In the genomic region with DNA sequence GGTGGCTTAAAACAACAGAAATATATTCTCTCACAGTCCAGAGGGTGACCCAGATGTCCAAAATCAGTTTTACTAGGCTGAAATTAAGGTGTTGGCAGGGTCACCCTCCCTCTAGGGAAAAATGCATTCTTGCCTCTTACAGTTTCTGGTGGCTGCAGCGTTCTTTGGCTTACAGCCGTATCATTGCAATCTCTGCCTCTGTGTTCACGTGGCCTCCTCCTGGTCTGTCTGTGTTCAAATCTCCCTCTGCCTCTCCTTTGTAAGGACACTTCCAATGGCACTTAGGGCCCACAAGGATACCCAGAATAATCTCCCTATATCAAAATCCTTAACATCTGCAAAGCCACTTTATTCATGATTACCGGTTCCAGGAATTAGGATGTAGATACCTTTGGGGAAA, we compare ENCODE assay signal across 25 cellular contexts. TPM values are rescaled to one million over a fixed set of nuclear protein-coding genes. Genes with fewer than 3 reads are reported as not detected.
DNase-seq lines count a peak whose midpoint lies in the region; ATAC-seq, FAIRE-seq and TF ChIP-seq lines count a peak whose summit lies in the region.
"Had no signal": no experiment of that assay in that cellular context is flagged by ENCODE, and none has a peak within 500 bp of the region (broad histone marks: within the 10 kb centered on the region; RNA-seq: fewer than 3 reads in every experiment).

No MANE protein-coding gene starts in this region.

- CTCF ChIA-PET in H1 (lab: Charles Lee; ENCODE audit: partially characterized antibody), result no interaction called here

- H3K9me3 Mint-ChIP-seq in GM23338, result no peaks in the 10 kb centered on the region

- H2BK120ac ChIP-seq in H1 (replicated peaks; ENCODE audit: low read depth, low read length), result no peak overlapping the region

- H2AK5ac ChIP-seq in H1 (ENCODE audit: low read depth, low read length), result no peak overlapping the region

- no peak overlapping the region for H3K14ac ChIP-seq in H1 (ENCODE audit: insufficient read length)

- H2AFZ ChIP-seq in GM23338, result peak overlapping the region; percentile 19; the same call in 1 of the 2 replicates
- peak overlapping the region; percentile 72; the same call in 1 of the 2 replicates for H2AFZ ChIP-seq in H1 (ENCODE audit: low read length)
- peak overlapping the region; percentile 64 for H2AFZ ChIP-seq in osteoblast (ENCODE audit: low read length)

- H3K23me2 ChIP-seq in H1 (ENCODE audit: low read depth, low read length), result no peaks in the 10 kb centered on the region

- H4K20me1 ChIP-seq in GM23338 (replicated peaks; ENCODE audit: insufficient read depth), result no peaks in the 10 kb centered on the region
- no peaks in the 10 kb centered on the region for H4K20me1 ChIP-seq in H1 (replicated peaks in 1 of 2; ENCODE audit: control insufficient read depth in 1 of 2, insufficient read depth in 2 of 2, low read length in 2 of 2)
- H4K20me1 ChIP-seq in osteoblast (ENCODE audit: insufficient read depth, low read length), result no peaks in the 10 kb centered on the region
- H4K20me1 ChIP-seq: BLaER1 had no signal

- H3K4me3 Mint-ChIP-seq in GM23338, result no peak overlapping the region
- H3K4me3 Mint-ChIP-seq: B cell; CD4-positive, CD25-positive, alpha-beta regulatory T cell; CD8-positive, alpha-beta T cell had no signal

- H4K5ac ChIP-seq in H1 (ENCODE audit: insufficient read length, low read depth, low read length), result no peak overlapping the region

- TF ChIP-seq POLR2A in H1 (IDR thresholded peaks at IDR 0.05; ENCODE audit: control extremely low read depth in 1 of 2, low read depth in 2 of 2, low read length in 2 of 2) (no peak), GM12891 (IDR thresholded peaks at IDR 0.05; ENCODE audit: low read depth, low read length) (no peak)

- H2BK20ac ChIP-seq in H1 (ENCODE audit: low read length), result no peak overlapping the region

- H3K4me1 ChIP-seq in GM23338 (ENCODE audit: insufficient read depth) (peaks cover 3% of the 10 kb centered on the region; the same call in 1 of the 2 replicates), H1 (replicated peaks in 1 of 4; ENCODE audit: control insufficient read depth in 3 of 4, insufficient read depth in 4 of 4, low read length in 3 of 4) (no peaks in the 10 kb centered on the region; a peak in 1 of 7 replicates), osteoblast (ENCODE audit: insufficient read depth, low read length) (no peaks in the 10 kb centered on the region)
- H3K4me1 ChIP-seq: BLaER1 had no signal

- H4K8ac ChIP-seq in H1 (ENCODE audit: extremely low read depth, insufficient read depth, low read length), result no peak overlapping the region

- H3K4ac ChIP-seq in H1 (replicated peaks; ENCODE audit: insufficient read length, low read depth, low read length), result no peak overlapping the region

- no peak overlapping the region for H4K91ac ChIP-seq in H1 (replicated peaks; ENCODE audit: insufficient read length, low read length)

- peaks cover 8% of the 10 kb centered on the region; the same call in 2 of the 3 replicates for H3K4me1 Mint-ChIP-seq in GM23338
- H3K4me1 Mint-ChIP-seq: B cell; CD4-positive, CD25-positive, alpha-beta regulatory T cell had no signal

- no peak overlapping the region for H2BK15ac ChIP-seq in H1 (ENCODE audit: low read length)

- no peak overlapping the region for H3K9ac ChIP-seq in H1 (replicated peaks in 1 of 4; ENCODE audit: extremely low read depth in 1 of 4, low read depth in 3 of 4, low read length in 3 of 4)
- H3K9ac ChIP-seq: BLaER1 had no signal

- H3K27me3 ChIP-seq in GM23338 (ENCODE audit: insufficient read depth), result no peaks in the 10 kb centered on the region
- H3K27me3 ChIP-seq in H1 (replicated peaks in 1 of 4; ENCODE audit: control insufficient read depth in 3 of 4, extremely low read depth in 1 of 4, insufficient read depth in 3 of 4, low read length in 3 of 4), result no peaks in the 10 kb centered on the region; a peak in 1 of 7 replicates
- no peaks in the 10 kb centered on the region for H3K27me3 ChIP-seq in osteoblast (ENCODE audit: insufficient read depth, low read length)
- H3K27me3 ChIP-seq: BLaER1 had no signal

- TF ChIP-seq CTCF in GM23338 (conservative IDR thresholded peaks at IDR 0.05; ENCODE audit: low read depth in 2 of 2), result no peak
- no peak for TF ChIP-seq CTCF in H1 (IDR thresholded peaks at IDR 0.05; ENCODE audit: control extremely low read depth in 1 of 3, insufficient read depth in 1 of 3, low read depth in 1 of 3, low read length in 3 of 3)
- TF ChIP-seq CTCF in osteoblast (IDR thresholded peaks at IDR 0.05; ENCODE audit: extremely low read depth, low read depth, low read length), result no peak

- POLR2A ChIA-PET in H1 (lab: Charles Lee; ENCODE audit: partially characterized antibody), result no interaction called here

- H3K79me2 ChIP-seq in GM23338 (replicated peaks; ENCODE audit: insufficient read depth) (no peaks in the 10 kb centered on the region), H1 (ENCODE audit: control insufficient read depth in 1 of 2, insufficient read depth in 2 of 2, low read length in 2 of 2) (no peaks in the 10 kb centered on the region), osteoblast (ENCODE audit: insufficient read depth, low read length) (no peaks in the 10 kb centered on the region)

- H3K27ac ChIP-seq in GM23338 (ENCODE audit: low read depth) (no peak overlapping the region), H1 (ENCODE audit: low read depth, low read length) (no peak overlapping the region), osteoblast (ENCODE audit: low read depth, low read length) (no peak overlapping the region)
- H3K27ac ChIP-seq: 22Rv1, BLaER1, C4-2B had no signal

- H3K4me3 ChIP-seq in GM23338 (no peak overlapping the region), H1 (ENCODE audit: extremely low read depth in 1 of 4, insufficient read depth in 2 of 4, low read depth in 3 of 4, low read length in 4 of 4) (no peak overlapping the region), osteoblast (ENCODE audit: insufficient read depth, low read length) (no peak overlapping the region)
- H3K4me3 ChIP-seq: BLaER1, GM12878 had no signal

- no peak overlapping the region for H3K18ac ChIP-seq in H1 (ENCODE audit: extremely low read depth, low read length)

- no peak overlapping the region for H3K4me2 ChIP-seq in GM23338
- no peak overlapping the region for H3K4me2 ChIP-seq in H1 (ENCODE audit: insufficient read depth in 1 of 2, low read depth in 2 of 2, low read length in 2 of 2)
- no peak overlapping the region for H3K4me2 ChIP-seq in osteoblast (ENCODE audit: insufficient read depth, low read length)
- H3K4me2 ChIP-seq: BLaER1 had no signal

- H3K23ac ChIP-seq in H1 (ENCODE audit: insufficient read length), result no peak overlapping the region

- DNase-seq in NCI-H524 (lab: John Stamatoyannopoulos, UW), result peak; percentile 25 to 29
- no peak for DNase-seq in NCI-H524 treated with DMSO at 0.1 percent for 48 hours (lab: John Stamatoyannopoulos, UW)
- DNase-seq in GM23338 (ENCODE audit: low spot score), result peak; percentile 4
- no peak for DNase-seq in H1 (ENCODE audit: low read depth in 1 of 2, low spot score in 2 of 2)
- no peak for DNase-seq in osteoblast (ENCODE audit: insufficient read length, low spot score, missing footprints)
- DNase-seq in GM12891 (ENCODE audit: insufficient read length, low spot score), result no peak
- no peak for DNase-seq in hypothalamus (lab: John Stamatoyannopoulos, UW)
- DNase-seq: CD4-positive, CD25-positive, alpha-beta regulatory T cell; CD8-positive, alpha-beta T cell; DMS 273 treated with DMSO at 0.1 percent for 48 hours; DMS79; EL; GDM1; GOT3; H7; HCEC 1CT had no signal

- no peak overlapping the region for H2BK12ac ChIP-seq in H1 (ENCODE audit: low read depth, low read length)

- no peaks in the 10 kb centered on the region for H3K9me3 ChIP-seq in H1 (ENCODE audit: insufficient read depth in 2 of 2, low read depth in 1 of 2, low read length in 1 of 2)
- no peaks in the 10 kb centered on the region for H3K9me3 ChIP-seq in osteoblast (ENCODE audit: low read depth, low read length)
- H3K9me3 ChIP-seq: BLaER1 had no signal

- no peaks in the 10 kb centered on the region for H3K9me2 ChIP-seq in GM23338 (ENCODE audit: insufficient read depth)

- H3K27ac Mint-ChIP-seq in GM23338, result no peak overlapping the region
- H3K27ac Mint-ChIP-seq: B cell; CD4-positive, CD25-positive, alpha-beta regulatory T cell; CD8-positive, alpha-beta T cell had no signal

- no peaks in the 10 kb centered on the region for H3K27me3 Mint-ChIP-seq in GM23338 (ENCODE audit: insufficient read depth, low read depth, poor library complexity)

- no peak for TF ChIP-seq RAD21 in H1 (IDR thresholded peaks at IDR 0.05 in 1 of 2, conservative IDR thresholded peaks at IDR 0.05 in 1 of 2; ENCODE audit: low read depth in 2 of 2, low read length in 2 of 2)

- H3K36me3 Mint-ChIP-seq in GM23338 (ENCODE audit: low read depth), result no peaks in the 10 kb centered on the region
- H3K36me3 Mint-ChIP-seq: CD4-positive, CD25-positive, alpha-beta regulatory T cell; CD8-positive, alpha-beta T cell had no signal

- H3K36me3 ChIP-seq in GM23338 (ENCODE audit: insufficient read depth) (no peaks in the 10 kb centered on the region), H1 (ENCODE audit: control insufficient read depth in 2 of 4, insufficient read depth in 4 of 4, low read length in 3 of 4) (no peaks in the 10 kb centered on the region), osteoblast (ENCODE audit: insufficient read depth, low read length) (no peaks in the 10 kb centered on the region)
- H3K36me3 ChIP-seq: BLaER1 had no signal

- no peak for TF ChIP-seq EP300 in H1 (IDR thresholded peaks at IDR 0.05; ENCODE audit: borderline replicate concordance in 1 of 2, low read depth in 2 of 2, low read length in 2 of 2)

- H3K79me1 ChIP-seq in H1 (ENCODE audit: low read depth, low read length), result no peaks in the 10 kb centered on the region

- H3F3A ChIP-seq in GM23338 (replicated peaks; ENCODE audit: low read depth), result no peaks in the 10 kb centered on the region

- 82% methylated on average over 4 of the region's 4 CpGs; no CpG with 5 or more reads in 1 of the 2 experiments for WGBS in H1 (ENCODE audit: extremely low coverage in 1 of 2, insufficient coverage in 1 of 2, insufficient read length in 1 of 2, insufficient replicate concordance in 2 of 2, low coverage in 1 of 2, low lambda C conversion rate in 2 of 2, missing lambda C conversion rate in 1 of 2), 2 experiments

- FAIRE-seq in H1 (lab: Jason Lieb, UNC) (no peak), GM12891 (lab: Jason Lieb, UNC) (no peak)
- FAIRE-seq: A204.1, D721Med, GM12878, GM18507 had no signal

- no peak overlapping the region for H3K56ac ChIP-seq in H1 (replicated peaks; ENCODE audit: insufficient read length, low read depth, low read length)

- H2BK5ac ChIP-seq in H1 (ENCODE audit: low read depth, low read length), result no peak overlapping the region

- ATAC-seq in GM23338 (no peak), HG03139 (IDR thresholded peaks at IDR 0.05; ENCODE audit: unreplicated experiment) (no peak)
- ATAC-seq: CD8-positive, alpha-beta T cell; GM12878 had no signal

RNA-seq across cellular contexts. Expression of gene KCTD12, which starts 21.1 kb away (rescaled TPM):
- 10.1 and 12.0 TPM in 2 replicates for total RNA-seq in GM23338 (2014; rRNA removed; shearing (Covaris generic))
- polyA plus RNA-seq in GM23338 (2016; fragmentation: Nextera tagmentation; extraction: Ambion mirVana) (2.9 and 3.3 TPM in 2 replicates), H1 (2011; rRNA removed) (2.5 and 2.7 TPM in 2 replicates)
- 9.1 and 9.6 TPM in 2 replicates for total RNA-seq in H1 (2021; fragmentation: NEBNext Ultra II Directional; extraction: Animal tissue kit (Norgen Biotek cat#: 25700))
- 2.1 TPM for polyA plus RNA-seq in H1 (2011; cell fraction: cytosol; rRNA removed)
- 3.3 TPM for polyA plus RNA-seq in H1 (2011; cell fraction: nucleus; rRNA removed)
- 2.6 to 4.9 TPM (median 3.5 TPM) in 4 replicates for polyA plus RNA-seq in H1 (2012, experiment 1 of 2)
- 0.73 TPM for polyA plus RNA-seq in H1 (2012, experiment 2 of 2)
- polyA plus RNA-seq in H1 (2013, experiment 1 of 2), result 5.1 TPM
- polyA plus RNA-seq in H1 (2013, experiment 2 of 2), result 4.5 TPM
- 3.5 and 4.1 TPM in 2 replicates for polyA minus RNA-seq in H1 (2011; rRNA and poly(A)+ RNA removed)
- 4.3 TPM for polyA minus RNA-seq in H1 (2011; cell fraction: cytosol; rRNA and poly(A)+ RNA removed)
- polyA minus RNA-seq in H1 (2011; cell fraction: nucleus; rRNA and poly(A)+ RNA removed), result 5.7 TPM
- total RNA-seq in osteoblast, result 29.0 and 56.0 TPM in 2 replicates
- 3.0 TPM for polyA plus RNA-seq in GM12891 (2012; ENCODE audit: low read depth, missing spikeins)

Comparison
In these comparisons a context has a peak if more than half of its experiments do, and no peak if none do; other contexts are left out.
1. DNase-seq: peak in NCI-H524 (2 of 2) and GM23338 (single experiment); none in NCI-H524 treated with DMSO at 0.1 percent for 48 hours (single experiment), H1 (0 of 2), osteoblast (single experiment), GM12891 (single experiment) and hypothalamus (0 of 51).
2. H2AFZ ChIP-seq: peak in every context shown above with its lines; median percentile 72 in H1; 64 in osteoblast; 19 in GM23338.